In the genomic region with DNA sequence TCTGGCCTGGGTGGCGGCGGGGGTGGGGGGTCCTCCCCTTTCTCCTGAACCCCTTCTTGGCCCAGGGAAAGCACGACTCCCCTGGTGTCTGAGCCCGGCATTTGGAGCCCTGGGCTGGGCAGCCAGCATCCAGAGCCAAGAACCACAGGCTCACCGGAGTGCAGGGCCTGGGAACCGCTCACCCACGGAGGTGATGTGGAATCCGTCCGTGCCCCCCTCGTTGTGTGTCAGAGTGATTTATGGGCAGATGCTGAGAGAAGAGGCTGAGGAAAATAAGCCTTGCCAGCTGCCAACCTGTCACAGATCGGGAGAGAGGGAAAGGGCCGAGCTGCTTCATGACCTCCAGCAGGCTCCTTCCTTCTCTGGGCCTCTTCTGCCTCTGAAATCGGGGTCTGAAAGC, we compare ENCODE assay signal across 14 cellular contexts. TPM values are rescaled to one million over a fixed set of nuclear protein-coding genes. Genes with fewer than 3 reads are reported as not detected.
"Had no signal": no experiment of that assay in that cellular context is flagged by ENCODE, and none has a peak within 500 bp of the region (broad histone marks: within the 10 kb centered on the region; RNA-seq: fewer than 3 reads in every experiment).

No MANE protein-coding gene starts in this region.

- H3K27ac ChIP-seq: body of pancreas, neural progenitor cell, ovary had no signal

- H3K4me3 ChIP-seq: body of pancreas, neural progenitor cell, ovary had no signal

- H3K4me1 ChIP-seq: body of pancreas had no signal

- H3K36me3 ChIP-seq: neural progenitor cell, ovary had no signal

- H3K27me3 ChIP-seq: body of pancreas, ovary had no signal

- DNase-seq: activated B cell treated with CpG ODN at 0.5 μM for 24 hours; activated CD4-positive, alpha-beta T cell treated with anti-CD3 and anti-CD28 coated beads for 48 hours; activated CD8-positive, alpha-beta T cell treated with anti-CD3 and anti-CD28 coated beads for 36 hours; activated gamma-delta T cell; activated T-cell treated with anti-CD3 and anti-CD28 coated beads, Interleukin-2, amount 50 U/mL, for 48 hours; amniotic stem cell; body of pancreas; caudate nucleus; left cardiac atrium; mammary epithelial cell; ovary; stimulated activated CD4-positive, alpha-beta T cell treated with anti-CD3 and anti-CD28 coated beads, Interleukin-2, amount 100 ng/mL, for 24 hours had no signal

- ATAC-seq: activated CD8-positive, alpha-beta T cell treated with anti-CD3 and anti-CD28 coated beads for 36 hours; body of pancreas; left cardiac atrium; sciatic nerve had no signal

- H3K9me3 ChIP-seq: body of pancreas, ovary had no signal

RNA-seq across cellular contexts. Expression of gene WNT11, which starts 33.7 kb away (rescaled TPM):
- polyA plus RNA-seq: mammary epithelial cell had no signal
